Comparison of ENCODE assay signal across 8 cellular contexts in the genomic region with DNA sequence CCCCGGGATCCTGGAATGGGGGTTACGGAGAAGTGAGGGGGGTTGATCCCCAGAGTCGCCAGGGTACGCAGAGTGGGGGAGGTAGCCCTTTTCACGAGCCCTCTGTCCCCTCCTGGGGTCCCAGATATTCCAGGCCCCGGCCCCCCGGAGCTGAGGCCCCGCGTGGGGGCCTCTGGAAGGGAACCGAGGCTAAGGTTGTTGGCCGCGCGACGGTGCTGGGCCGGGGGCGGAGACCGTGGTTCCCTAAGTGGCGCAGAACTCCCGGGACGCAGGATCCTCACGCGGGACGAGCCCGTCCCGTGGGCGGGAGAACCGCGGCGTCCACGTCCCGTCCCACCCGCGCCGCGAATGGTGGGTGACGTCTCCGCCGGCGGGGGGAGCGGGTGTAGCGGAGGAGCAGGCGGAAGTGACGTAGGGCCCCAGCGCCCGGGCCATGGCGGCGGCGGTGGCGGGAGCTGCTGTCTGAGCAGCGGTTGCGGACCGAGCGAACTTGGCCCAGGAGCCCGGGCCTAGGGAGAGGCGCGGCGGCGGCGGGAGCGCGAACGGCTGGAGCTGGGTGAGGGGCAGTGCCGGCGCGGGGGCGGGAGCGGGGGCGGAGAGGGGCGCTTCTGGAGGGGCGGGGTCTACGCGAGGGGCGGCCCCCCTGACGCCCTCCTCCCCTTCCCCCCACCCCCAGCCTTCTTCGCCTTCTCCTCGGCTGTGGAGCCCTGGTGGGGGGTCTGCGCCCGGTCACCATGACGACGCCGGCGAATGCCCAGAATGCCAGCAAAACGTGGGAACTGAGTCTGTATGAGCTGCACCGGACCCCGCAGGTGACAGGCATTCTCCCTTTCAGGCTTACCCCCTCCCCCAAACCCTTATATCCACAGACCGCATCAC. TPM values are rescaled to one million over a fixed set of nuclear protein-coding genes. Genes with fewer than 3 reads are reported as not detected.
DNase-seq lines count a peak whose midpoint lies in the region; ATAC-seq and TF ChIP-seq lines count a peak whose summit lies in the region.

Gene RING1 (plus strand): TSS at position 412 of the 879 bp plus-strand sequence. CDS start 323 bp downstream, at position 735.

- TF ChIP-seq CTCF in GM20000 (IDR thresholded peaks at IDR 0.05; ENCODE audit: extremely low read depth, missing control alignments) (no peak), prostate gland (IDR thresholded peaks at IDR 0.05) (peak in 1 of 4 experiments; percentile 24), upper lobe of right lung (IDR thresholded peaks at IDR 0.05) (no peak)

- H3K4me3 ChIP-seq in prostate gland = peak within 1 kb of the TSS; percentile 96 to 97
- peak within 1 kb of the TSS; percentile 97 for H3K4me3 ChIP-seq in upper lobe of right lung

- intact Hi-C loops in T-helper 2 cell treated with Interferon-gamma antibody and Interleukin-4, amounts not matched to agents 100 ng/mL and 5 ng/mL, for 36 hours (cut with micrococcal nuclease) = loop anchor here (1.0 to 5.0 kb wide), 3 partner anchors 8 to 204 kb away; partner anchors contain the start of genes PHF1, RXRB and SLC39A7
- intact Hi-C loops in left ventricle myocardium superior (cut with micrococcal nuclease) = no loop called here
- intact Hi-C loops in prostate gland (cut with DNase I) = no loop called here
- intact Hi-C loops in upper lobe of right lung (cut with DNase I) = no loop called here

- TF ChIP-seq POLR2A in prostate gland (IDR thresholded peaks at IDR 0.05) = peak; percentile 99

- 1% methylated on average over 36 of the region's 86 CpGs for WGBS in prostate gland

- H3K27ac ChIP-seq in prostate gland (peak within 1 kb of the TSS; percentile 94 to 98), upper lobe of right lung (peak within 1 kb of the TSS; percentile 96)

- no peaks in the 10 kb centered on the region for H3K4me1 ChIP-seq in prostate gland (replicated peaks)
- peaks cover 35% of the 10 kb centered on the region for H3K4me1 ChIP-seq in upper lobe of right lung

- H3K9me3 ChIP-seq in prostate gland (no peaks in the 10 kb centered on the region), upper lobe of right lung (no peaks in the 10 kb centered on the region)

- ATAC-seq in left ventricle myocardium superior (peak; percentile 83), upper lobe of right lung (peak; percentile 87)

- DNase-seq in CMK (ENCODE audit: low read depth) = peak; percentile 63
- peak; percentile 97 for DNase-seq in GM20000 (ENCODE audit: low spot score)
- DNase-seq in NAMALWA (ENCODE audit: low spot score) = peak; percentile 76
- peak in 52 of 56 donors; percentile 34 to 93 (median 75) for DNase-seq in amygdala (lab: John Stamatoyannopoulos, UW)
- peak; percentile 96 for DNase-seq in left ventricle myocardium superior
- DNase-seq in prostate gland (ENCODE audit: low spot score) = peak; percentile 83
- peak; percentile 95 for DNase-seq in upper lobe of right lung

- H3K27me3 ChIP-seq in prostate gland (replicated peaks; ENCODE audit: insufficient read depth) = no peaks in the 10 kb centered on the region
- H3K27me3 ChIP-seq in upper lobe of right lung = no peaks in the 10 kb centered on the region

- H3K36me3 ChIP-seq in prostate gland (no peaks in the 10 kb centered on the region), upper lobe of right lung (peaks cover 30% of the 10 kb centered on the region)

RNA-seq across cellular contexts. Expression of gene RING1, which starts in this region (rescaled TPM):
- total RNA-seq in T-helper 2 cell treated with Interferon-gamma antibody and Interleukin-4, amounts not matched to agents 100 ng/mL and 5 ng/mL, for 36 hours = 41.2 and 41.6 TPM in 2 replicates
- total RNA-seq in left ventricle myocardium superior = 30.1 TPM
- total RNA-seq in prostate gland = 10 to 100 TPM; 23.9 to 30.8 TPM
- 42.0 TPM for total RNA-seq in upper lobe of right lung

Comparison
In these comparisons a context has a peak if more than half of its experiments do, and no peak if none do; other contexts are left out.
1. Peak in every context shown above with its lines: DNase-seq, ATAC-seq, H3K4me3 ChIP-seq and H3K27ac ChIP-seq.